Comparison of ENCODE assay signal across 16 cellular contexts in the genomic region with DNA sequence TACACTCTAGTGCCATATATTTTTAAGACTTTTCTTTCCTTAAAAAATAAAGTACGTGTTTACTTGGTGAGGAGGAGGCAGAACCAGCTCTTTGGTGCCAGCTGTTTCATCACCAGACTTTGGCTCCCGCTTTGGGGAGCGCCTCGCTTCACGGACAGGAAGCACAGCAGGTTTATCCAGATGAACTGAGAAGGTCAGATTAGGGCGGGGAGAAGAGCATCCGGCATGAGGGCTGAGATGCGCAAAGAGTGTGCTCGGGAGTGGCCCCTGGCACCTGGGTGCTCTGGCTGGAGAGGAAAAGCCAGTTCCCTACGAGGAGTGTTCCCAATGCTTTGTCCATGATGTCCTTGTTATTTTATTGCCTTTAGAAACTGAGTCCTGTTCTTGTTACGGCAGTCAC. TPM values are rescaled to one million over a fixed set of nuclear protein-coding genes. Genes with fewer than 3 reads are reported as not detected.
DNase-seq lines count a peak whose midpoint lies in the region; ATAC-seq lines count a peak whose summit lies in the region.
"Had no signal": no experiment of that assay in that cellular context is flagged by ENCODE, and none has a peak within 500 bp of the region (broad histone marks: within the 10 kb centered on the region; RNA-seq: fewer than 3 reads in every experiment).

No MANE protein-coding gene starts in this region.

- H3K27me3 ChIP-seq in esophagus (ENCODE audit: control insufficient read depth in 1 of 2, insufficient read depth in 2 of 2, low read length in 2 of 2): no peaks in the 10 kb centered on the region

- peaks cover 0 to 16% of the 10 kb centered on the region in 2 donors for H3K4me1 ChIP-seq in esophagus (ENCODE audit: control insufficient read depth in 2 of 2, insufficient read depth in 2 of 2, low read length in 1 of 2)

- 57 to 60% methylated on average over 11 of the region's 11 CpGs for WGBS in esophagus, 2 donors

- H3K27ac ChIP-seq in esophagus (ENCODE audit: low read depth in 2 of 2, low read length in 1 of 2): peak overlapping the region; percentile 45 to 88

- ATAC-seq in left cardiac atrium: no peak
- ATAC-seq: GM23338, HCT116 had no signal

- H3K4me3 ChIP-seq in esophagus (ENCODE audit: low read depth in 1 of 2, low read length in 2 of 2): no peak overlapping the region
- H3K4me3 ChIP-seq: GM23338 had no signal

- no peaks in the 10 kb centered on the region for H3K9me3 ChIP-seq in esophagus (ENCODE audit: control insufficient read depth in 2 of 2, insufficient read depth in 1 of 2, low read depth in 1 of 2, low read length in 1 of 2)

- intact Hi-C loops in cardiac septum (cut with DNase I) (no loop called here), left cardiac atrium (cut with DNase I) (no loop called here), posterior vena cava (cut with DNase I) (no loop called here)

- DNase-seq in cardiac septum (ENCODE audit: low spot score) (peak; percentile 46), left cardiac atrium (no peak), posterior vena cava (ENCODE audit: low spot score) (peak; percentile 9), NCI-H1417 (lab: John Stamatoyannopoulos, UW) (no peak), occipital lobe (lab: John Stamatoyannopoulos, UW) (no peak)
- DNase-seq: C1 segment of cervical spinal cord; Calu3; CD4-positive, alpha-beta memory T cell; COR-L47; DMS53; DMS79 treated with DMSO at 0.1 percent for 48 hours; GF-D8; H9 had no signal

- H3K36me3 ChIP-seq in esophagus (ENCODE audit: control insufficient read depth in 2 of 2, insufficient read depth in 2 of 2, low read length in 1 of 2): peaks cover 0 to 27% of the 10 kb centered on the region in 2 donors

RNA-seq across cellular contexts. Expression of gene PSEN2, which starts 25.2 kb away (rescaled TPM):
- total RNA-seq in cardiac septum: 21.5 TPM
- total RNA-seq in left cardiac atrium: 10 to 100 TPM; 17.8 to 23.6 TPM
- polyA plus RNA-seq in esophagus: 10 to 100 TPM in 1 of 2 donors, 1 to 10 TPM in 1; 8.8 to 12.0 TPM
- 10 to 100 TPM; 22.0 to 24.3 TPM for total RNA-seq in posterior vena cava
- 28.2 TPM for total RNA-seq in occipital lobe

RNA-seq across cellular contexts. Expression of gene COQ8A, which starts 44.5 kb away (rescaled TPM):
- total RNA-seq in cardiac septum (168 TPM), left cardiac atrium (100 to 1,000 TPM; 107 to 179 TPM), posterior vena cava (10 to 100 TPM; 15.4 to 21.1 TPM), occipital lobe (18.2 TPM)
- 10 to 100 TPM; 15.9 to 19.9 TPM for polyA plus RNA-seq in esophagus

Comparison
In these comparisons a context has a peak if more than half of its experiments do, and no peak if none do; other contexts are left out.
1. DNase-seq: peak in cardiac septum (single experiment) and posterior vena cava (single experiment); none in left cardiac atrium (single experiment), NCI-H1417 (0 of 3) and occipital lobe (single experiment).